Comparison of ENCODE assay signal across 2 cellular contexts in genomic region chr11:45880772-45881570, GRCh38.
TF ChIP-seq lines count a peak whose summit lies in the region.

No MANE protein-coding gene starts in this region.

TF ChIP-seq in GM23338, 12 proteins besides CTCF, POLR2A, EP300 and RAD21 (continued from another document):
- no peak for TF ChIP-seq ZNF331 (CRISPR knock-in tag; IDR thresholded peaks at IDR 0.05; ENCODE audit: low read depth)
- TF ChIP-seq REST (IDR thresholded peaks at IDR 0.05; ENCODE audit: unreplicated experiment) = no peak
- TF ChIP-seq ZNF462 (CRISPR knock-in tag; IDR thresholded peaks at IDR 0.05) = no peak
- TF ChIP-seq ZNF114 (CRISPR knock-in tag; IDR thresholded peaks at IDR 0.05) = no peak
- TF ChIP-seq STAT1 (IDR thresholded peaks at IDR 0.05; ENCODE audit: unreplicated experiment) = no peak
- no peak for TF ChIP-seq EZH2phosphoT487 (IDR thresholded peaks at IDR 0.05; ENCODE audit: unreplicated experiment)

TF ChIP-seq in neural cell, 6 proteins besides CTCF, POLR2A, EP300 and RAD21 (continued from another document):
- TF ChIP-seq REST (IDR thresholded peaks at IDR 0.05; ENCODE audit: borderline replicate concordance) = no peak
- no peak for TF ChIP-seq EZH2 (IDR thresholded peaks at IDR 0.05; ENCODE audit: borderline replicate concordance, insufficient read depth, low read length, poor library complexity, severe bottlenecking)
- TF ChIP-seq SMC3 (conservative IDR thresholded peaks at IDR 0.05; ENCODE audit: poor library complexity) = no peak
- TF ChIP-seq TAF1 (IDR thresholded peaks at IDR 0.05; ENCODE audit: low read depth) = no peak
- TF ChIP-seq POLR2AphosphoS5 (IDR thresholded peaks at IDR 0.05) = no peak
